In the genomic region with DNA sequence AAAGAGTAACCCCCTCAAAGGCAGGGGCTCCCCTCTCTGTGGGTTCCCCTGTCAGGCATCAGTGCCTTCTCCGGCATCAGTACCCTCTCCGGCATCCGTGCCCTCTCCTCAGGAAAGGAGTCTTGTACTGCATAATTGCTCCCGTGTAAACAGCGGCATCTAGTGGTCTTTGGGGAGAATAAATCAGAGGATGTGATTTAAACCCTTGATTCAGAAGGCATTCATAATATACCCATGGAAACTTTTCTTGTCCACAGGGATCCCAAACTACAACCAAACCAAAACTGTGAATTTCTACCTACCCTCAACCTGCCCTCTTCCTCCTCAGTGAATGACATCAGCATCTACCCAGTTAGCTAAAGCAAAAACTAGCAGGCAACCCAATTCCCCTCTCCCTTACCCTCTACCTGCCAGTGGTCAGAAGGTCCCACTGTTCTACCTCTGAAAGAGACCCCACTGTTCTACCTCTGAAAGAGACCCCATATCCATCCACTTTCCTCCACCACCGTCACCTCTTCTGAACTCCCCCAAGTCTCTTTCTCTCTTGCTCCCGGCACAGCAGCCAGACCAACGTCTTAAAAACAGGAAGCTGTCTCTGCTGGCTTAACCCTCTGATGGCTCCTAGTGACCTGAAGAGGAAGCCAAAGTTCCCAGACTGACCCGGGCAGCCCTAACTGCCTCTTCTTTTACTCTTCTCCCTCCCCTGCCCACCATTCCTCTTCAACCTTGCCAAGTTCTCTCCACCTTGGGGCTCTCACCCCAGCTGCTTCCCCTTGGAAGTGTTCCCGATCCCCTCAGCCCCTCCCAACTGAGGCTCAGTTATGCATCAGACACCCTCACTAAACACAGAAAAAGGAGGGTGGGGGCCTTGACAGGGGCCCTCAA, we compare ENCODE assay signal across 1 cellular context.
TF ChIP-seq lines count a peak whose summit lies in the region.

No MANE protein-coding gene starts in this region.

TF ChIP-seq in H1, 55 proteins besides CTCF, POLR2A, EP300 and RAD21 (continued from another document):
- TF ChIP-seq BACH1 (IDR thresholded peaks at IDR 0.05; ENCODE audit: low read length) (no peak), RXRA (IDR thresholded peaks at IDR 0.05; ENCODE audit: insufficient read depth, low read depth, low read length) (no peak), SIRT6 (IDR thresholded peaks at IDR 0.05; ENCODE audit: low read length) (no peak), TAF1 (IDR thresholded peaks at IDR 0.05; ENCODE audit: low read depth, low read length) (no peak), TBP (IDR thresholded peaks at IDR 0.05; ENCODE audit: low read depth, low read length) (no peak)
